ENCODE assay signal across 34 cellular contexts in genomic region chr19:41843371-41843770, GRCh38. TPM values are rescaled to one million over a fixed set of nuclear protein-coding genes. Genes with fewer than 3 reads are reported as not detected.
"Had no signal": no experiment of that assay in that cellular context is flagged by ENCODE, and none has a peak within 500 bp of the region (broad histone marks: within the 10 kb centered on the region; RNA-seq: fewer than 3 reads in every experiment).

No MANE protein-coding gene starts in this region.

- FAIRE-seq: colon, kidney had no signal

- DNase-seq: activated CD4-positive, alpha-beta T cell treated with anti-CD3 and anti-CD28 coated beads for 36 hours; activated CD4-positive, CD25-positive, alpha-beta regulatory T cell; activated CD8-positive, alpha-beta memory T cell treated with anti-CD3 and anti-CD28 coated beads, Interleukin-2, amount 10 ng/mL, durations not matched to agents 7 days and 5 days; activated CD8-positive, alpha-beta T cell treated with anti-CD3 and anti-CD28 coated beads, Interleukin-2, amount 10 ng/mL, durations not matched to agents 7 days and 5 days; activated naive CD4-positive, alpha-beta T cell treated with anti-CD3 and anti-CD28 coated beads for 36 hours; activated naive CD8-positive, alpha-beta T cell treated with anti-CD3 and anti-CD28 coated beads for 36 hours; activated T-cell treated with anti-CD3 and anti-CD28 coated beads, Interleukin-2, amount 50 U/mL, for 48 hours; adrenal gland; aorta; body of pancreas; effector memory CD4-positive, alpha-beta T cell; erythroblast; head of caudate nucleus; hypothalamus; immature natural killer cell; kidney; left colon; mammary epithelial cell; naive B cell; nephron progenitor cell; ovary; right lobe of liver; stimulated activated CD4-positive, alpha-beta T cell treated with anti-CD3 and anti-CD28 coated beads, Interleukin-4, amount 100 ng/mL, for 24 hours; stimulated activated naive CD8-positive, alpha-beta T cell treated with anti-CD3 and anti-CD28 coated beads, Interleukin-15, amount 100 ng/mL, for 72 hours; T-helper 9 cell had no signal

RNA-seq across cellular contexts. Expression of gene LYPD4, which starts 1.1 kb away (rescaled TPM):
- total RNA-seq: activated CD4-positive, alpha-beta T cell treated with anti-CD3 and anti-CD28 coated beads for 36 hours; activated CD8-positive, alpha-beta memory T cell treated with anti-CD3 and anti-CD28 coated beads, Interleukin-2, amount 10 ng/mL, durations not matched to agents 7 days and 5 days; activated CD8-positive, alpha-beta T cell treated with anti-CD3 and anti-CD28 coated beads, Interleukin-2, amount 10 ng/mL, durations not matched to agents 7 days and 5 days; activated naive CD4-positive, alpha-beta T cell treated with anti-CD3 and anti-CD28 coated beads for 36 hours; activated naive CD8-positive, alpha-beta T cell treated with anti-CD3 and anti-CD28 coated beads for 36 hours; adrenal gland; aorta; body of pancreas; dermis microvascular lymphatic vessel endothelial cell; gastroesophageal sphincter; kidney; left colon; liver; mammary epithelial cell; mesothelial cell of epicardium; ovary; progenitor cell of endocrine pancreas; renal cortical epithelial cell; right lobe of liver; T-helper 1 cell treated with Interleukin-12 subunit alpha and Interleukin-12 subunit beta and Interleukin-4 antibody, amounts not matched to agents 30 ng/mL and 1 ng/mL, for 36 hours; ureter had no signal

RNA-seq across cellular contexts. Expression of gene DMRTC2, which starts 1.5 kb away (rescaled TPM):
- total RNA-seq: activated CD4-positive, alpha-beta T cell treated with anti-CD3 and anti-CD28 coated beads for 36 hours; activated CD8-positive, alpha-beta memory T cell treated with anti-CD3 and anti-CD28 coated beads, Interleukin-2, amount 10 ng/mL, durations not matched to agents 7 days and 5 days; activated CD8-positive, alpha-beta T cell treated with anti-CD3 and anti-CD28 coated beads, Interleukin-2, amount 10 ng/mL, durations not matched to agents 7 days and 5 days; activated naive CD4-positive, alpha-beta T cell treated with anti-CD3 and anti-CD28 coated beads for 36 hours; activated naive CD8-positive, alpha-beta T cell treated with anti-CD3 and anti-CD28 coated beads for 36 hours; adrenal gland; aorta; body of pancreas; dermis microvascular lymphatic vessel endothelial cell; gastroesophageal sphincter; kidney; left colon; liver; mammary epithelial cell; mesothelial cell of epicardium; ovary; progenitor cell of endocrine pancreas; renal cortical epithelial cell; right lobe of liver; T-helper 1 cell treated with Interleukin-12 subunit alpha and Interleukin-12 subunit beta and Interleukin-4 antibody, amounts not matched to agents 30 ng/mL and 1 ng/mL, for 36 hours; ureter had no signal

RNA-seq across cellular contexts. Expression of gene CD79A, which starts 33.7 kb away (rescaled TPM):
- total RNA-seq: body of pancreas had no signal
